Comparison of ENCODE assay signal across 34 cellular contexts in genomic region chr10:79118286-79119202, GRCh38. TPM values are rescaled to one million over a fixed set of nuclear protein-coding genes. Genes with fewer than 3 reads are reported as not detected.
DNase-seq lines count a peak whose midpoint lies in the region; ATAC-seq and TF ChIP-seq lines count a peak whose summit lies in the region.
"Had no signal": no experiment of that assay in that cellular context is flagged by ENCODE, and none has a peak within 500 bp of the region (broad histone marks: within the 10 kb centered on the region; RNA-seq: fewer than 3 reads in every experiment).

No MANE protein-coding gene starts in this region.

- H2AFZ ChIP-seq in MM.1S (ENCODE audit: low read length), result no peak overlapping the region

- H3K4me3 Mint-ChIP-seq in activated T-cell treated with anti-CD3 and anti-CD28 coated beads, Interleukin-2, amount 50 U/mL, for 72 hours, result no peak overlapping the region
- no peak overlapping the region for H3K4me3 Mint-ChIP-seq in endothelial cell (ENCODE audit: unreplicated experiment)
- H3K4me3 Mint-ChIP-seq in natural killer cell, result no peak overlapping the region

- TF ChIP-seq CTCF in MM.1S (IDR thresholded peaks at IDR 0.05; ENCODE audit: low read length) (no peak), endothelial cell (IDR thresholded peaks at IDR 0.05; ENCODE audit: unreplicated experiment) (no peak), psoas muscle (IDR thresholded peaks at IDR 0.05) (no peak), natural killer cell (IDR thresholded peaks at IDR 0.05) (no peak)

- H3K9ac ChIP-seq in MM.1S (ENCODE audit: low read length), result no peak overlapping the region

- H4K20me1 ChIP-seq in MM.1S (ENCODE audit: insufficient read depth, low read length), result no peaks in the 10 kb centered on the region

- peaks cover 38% of the 10 kb centered on the region for H3K4me1 ChIP-seq in MM.1S (ENCODE audit: low read length)
- peaks cover 50% of the 10 kb centered on the region for H3K4me1 ChIP-seq in psoas muscle

- 0 out of 2 replicates have a peak, but pooled peaks cover 2% of the 10 kb centered on the region for H3K79me2 ChIP-seq in MM.1S (ENCODE audit: low read length)

- H3K27me3 Mint-ChIP-seq in activated T-cell treated with anti-CD3 and anti-CD28 coated beads, Interleukin-2, amount 50 U/mL, for 72 hours (ENCODE audit: low read depth), result no peaks in the 10 kb centered on the region
- H3K27me3 Mint-ChIP-seq in endothelial cell (ENCODE audit: unreplicated experiment), result peaks cover 4% of the 10 kb centered on the region
- H3K27me3 Mint-ChIP-seq in natural killer cell (ENCODE audit: low read depth in 2 of 2), result no peaks in the 10 kb centered on the region

- no peak for ATAC-seq in activated T-cell treated with anti-CD3 and anti-CD28 coated beads, Interleukin-2, amount 50 U/mL, for 72 hours (replicated peaks in 1 of 2)
- ATAC-seq in psoas muscle, result no peak
- ATAC-seq in natural killer cell, result no peak
- ATAC-seq: activated naive CD4-positive, alpha-beta T cell treated with anti-CD3 and anti-CD28 coated beads, Interleukin-2, amount 50 U/mL, for 72 hours; sciatic nerve had no signal

- no peaks in the 10 kb centered on the region for H3K27me3 ChIP-seq in MM.1S (replicated peaks; ENCODE audit: insufficient read depth, low read length)
- H3K27me3 ChIP-seq in psoas muscle (ENCODE audit: insufficient read depth in 3 of 3, low read length in 2 of 3), result no peaks in the 10 kb centered on the region
- H3K27me3 ChIP-seq: esophagus muscularis mucosa, neutrophil, SJCRH30, transverse colon had no signal

- peaks cover 13% of the 10 kb centered on the region for H3F3A ChIP-seq in MM.1S (ENCODE audit: insufficient read depth, low read length)

- no peaks in the 10 kb centered on the region for H3K36me3 ChIP-seq in MM.1S (replicated peaks; ENCODE audit: insufficient read depth, low read length)
- peaks cover 0 to 28% of the 10 kb centered on the region in 2 donors for H3K36me3 ChIP-seq in psoas muscle (ENCODE audit: insufficient read depth in 1 of 2, low read depth in 1 of 2)
- H3K36me3 ChIP-seq: SJCRH30 had no signal

- H3K9me3 ChIP-seq in MM.1S (replicated peaks; ENCODE audit: insufficient read depth, low read length), result no peaks in the 10 kb centered on the region
- no peaks in the 10 kb centered on the region for H3K9me3 ChIP-seq in psoas muscle
- H3K9me3 ChIP-seq: esophagus muscularis mucosa, neutrophil, SJCRH30, transverse colon had no signal

- H3K36me3 Mint-ChIP-seq in activated T-cell treated with anti-CD3 and anti-CD28 coated beads, Interleukin-2, amount 50 U/mL, for 72 hours (ENCODE audit: insufficient read depth in 2 of 2), result no peaks in the 10 kb centered on the region
- peaks cover 11% of the 10 kb centered on the region for H3K36me3 Mint-ChIP-seq in endothelial cell (ENCODE audit: low read depth, unreplicated experiment)
- H3K36me3 Mint-ChIP-seq in natural killer cell, result no peaks in the 10 kb centered on the region
- H3K36me3 Mint-ChIP-seq: activated naive CD4-positive, alpha-beta T cell treated with anti-CD3 and anti-CD28 coated beads, Interleukin-2, amount 50 U/mL, for 72 hours had no signal

- H3K27ac Mint-ChIP-seq in activated T-cell treated with anti-CD3 and anti-CD28 coated beads, Interleukin-2, amount 50 U/mL, for 72 hours, result peak overlapping the region; percentile 53
- H3K27ac Mint-ChIP-seq in endothelial cell (ENCODE audit: unreplicated experiment) (peak overlapping the region; percentile 36), natural killer cell (no peak overlapping the region)

- no peak overlapping the region for H3K4me2 ChIP-seq in MM.1S (ENCODE audit: low read depth, low read length)

- H3K9me3 Mint-ChIP-seq in activated T-cell treated with anti-CD3 and anti-CD28 coated beads, Interleukin-2, amount 50 U/mL, for 72 hours, result no peaks in the 10 kb centered on the region
- H3K9me3 Mint-ChIP-seq in endothelial cell (ENCODE audit: unreplicated experiment), result no peaks in the 10 kb centered on the region
- H3K9me3 Mint-ChIP-seq in natural killer cell, result no peaks in the 10 kb centered on the region
- H3K9me3 Mint-ChIP-seq: activated naive CD4-positive, alpha-beta T cell treated with anti-CD3 and anti-CD28 coated beads, Interleukin-2, amount 50 U/mL, for 72 hours had no signal

- no peak for DNase-seq in activated T-cell treated with anti-CD3 and anti-CD28 coated beads, Interleukin-2, amount 50 U/mL, for 72 hours
- DNase-seq in activated T-cell treated with anti-CD3 and anti-CD28 coated beads, Interleukin-2, amount 50 U/mL, for 48 hours, result no peak
- DNase-seq in MM.1S (no peak), endothelial cell (ENCODE audit: low spot score) (no peak), psoas muscle (no peak), natural killer cell (no peak), cerebellum (ENCODE audit: low spot score) (no peak), SW480 (ENCODE audit: low spot score) (no peak)
- DNase-seq: activated CD4-positive, alpha-beta T cell treated with anti-CD3 and anti-CD28 coated beads for 4 hours; activated effector memory CD4-positive, alpha-beta T cell treated with Interleukin-2 at 50 U/mL for 16 hours; Calu3; dermis blood vessel endothelial cell; DND-41; foreskin fibroblast; GF-D8; kidney glomerular epithelial cell; NCI-H1092 treated with DMSO at 0.1 percent for 48 hours; NCI-H187; NCI-H446 treated with DMSO at 0.1 percent for 48 hours; NCI-H82; posterior cingulate gyrus; SJCRH30; stimulated activated CD4-positive, alpha-beta T cell treated with anti-CD3 and anti-CD28 coated beads, Interleukin-12 subunit alpha, Interleukin-12 subunit beta, amount 100 ng/mL, for 4 hours; stimulated activated CD4-positive, alpha-beta T cell treated with anti-CD3 and anti-CD28 coated beads, Interleukin-2, amount 100 ng/mL, for 48 hours; SW 1271; T1000; transverse colon had no signal

- peak overlapping the region; percentile 7; the same call in 1 of the 2 replicates for H3K27ac ChIP-seq in MM.1S (ENCODE audit: low read length)
- H3K27ac ChIP-seq in psoas muscle, result peak overlapping the region; percentile 23
- H3K27ac ChIP-seq: 22Rv1, C4-2B, esophagus muscularis mucosa, neutrophil, SJCRH30, VCaP had no signal

- H3K4me1 Mint-ChIP-seq in activated T-cell treated with anti-CD3 and anti-CD28 coated beads, Interleukin-2, amount 50 U/mL, for 72 hours (ENCODE audit: low read depth), result peaks cover 10% of the 10 kb centered on the region
- H3K4me1 Mint-ChIP-seq in endothelial cell (ENCODE audit: unreplicated experiment) (peaks cover 8% of the 10 kb centered on the region), natural killer cell (peaks cover 56 to 77% of the 10 kb centered on the region in 2 donors)

- H3K9me2 ChIP-seq in MM.1S (replicated peaks; ENCODE audit: insufficient read depth, low read length), result no peaks in the 10 kb centered on the region

- H3K4me3 ChIP-seq in MM.1S (ENCODE audit: low read length), result no peak overlapping the region
- no peak overlapping the region for H3K4me3 ChIP-seq in psoas muscle
- H3K4me3 ChIP-seq: esophagus muscularis mucosa, SJCRH30, transverse colon had no signal

- intact Hi-C loops in psoas muscle (cut with DNase I) (no loop called here), natural killer cell (cut with micrococcal nuclease) (no loop called here)

- WGBS in psoas muscle, 3 donors, result 71 to 74% (median 74%) methylated on average over 25 of the region's 25 CpGs

RNA-seq across cellular contexts. Expression of gene ZMIZ1, which starts 49.8 kb away (rescaled TPM):
- total RNA-seq in activated T-cell treated with anti-CD3 and anti-CD28 coated beads, Interleukin-2, amount 50 U/mL, for 72 hours, result 10 to 100 TPM; 30.6 to 37.8 TPM
- total RNA-seq in endothelial cell (ENCODE audit: unreplicated experiment), result 102 TPM
- 10 to 100 TPM; 30.0 to 37.6 (median 35.4) TPM for total RNA-seq in psoas muscle
- polyA plus RNA-seq in psoas muscle, result 10 to 100 TPM; 10.4 to 24.3 (median 22.0) TPM
- total RNA-seq in natural killer cell, result 10 to 100 TPM; 36.5 to 51.5 (median 37.9) TPM
- 53.4 TPM for total RNA-seq in cerebellum

Comparison
In these comparisons a context has a peak if more than half of its experiments do, and no peak if none do; other contexts are left out.
1. H3K27ac Mint-ChIP-seq: peak in activated T-cell treated with anti-CD3 and anti-CD28 coated beads, Interleukin-2, amount 50 U/mL, for 72 hours (single experiment) and endothelial cell (single experiment); none in natural killer cell (0 of 2).